Comparison of ENCODE assay signal across 8 cellular contexts in the genomic region with DNA sequence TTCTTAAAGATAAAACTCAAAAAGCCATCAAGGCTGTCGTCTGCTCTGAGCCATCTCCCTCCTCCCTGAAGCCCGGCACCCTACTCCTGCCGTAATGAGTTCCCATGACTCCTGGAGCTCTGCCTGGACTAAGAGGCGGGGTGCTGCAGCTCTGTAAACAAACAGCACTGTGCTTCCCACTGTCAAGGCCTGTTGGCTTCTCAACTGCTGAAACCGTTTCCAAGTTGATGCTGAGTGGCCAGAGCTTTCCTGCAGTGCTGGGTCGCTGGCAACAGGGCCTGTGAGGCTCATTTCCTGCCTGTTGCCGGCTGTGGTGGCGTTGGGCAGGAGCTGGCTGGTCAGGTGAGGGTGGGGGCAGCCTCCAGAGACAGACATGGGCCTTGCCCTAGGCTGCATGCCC.
DNase-seq lines count a peak whose midpoint lies in the region; ATAC-seq lines count a peak whose summit lies in the region.

No MANE protein-coding gene starts in this region.

- H3K27ac ChIP-seq in substantia nigra (ENCODE audit: low read depth, low read length, poor library complexity, severe bottlenecking) = peak overlapping the region; percentile 85

- peak; percentile 94 for DNase-seq in NCI-H1092 (lab: John Stamatoyannopoulos, UW)
- peak; percentile 35 for DNase-seq in amniotic stem cell (lab: John Stamatoyannopoulos, UW)
- DNase-seq in hypothalamus (lab: John Stamatoyannopoulos, UW) = peak in 47 of 51 donors; percentile 12 to 94 (median 74)
- peak; percentile 25 to 94 (median 82) for DNase-seq in substantia nigra (lab: John Stamatoyannopoulos, UW)
- DNase-seq in NCI-H2227 treated with DMSO at 0.1 percent for 48 hours (lab: John Stamatoyannopoulos, UW) = no peak
- DNase-seq in SW480 (ENCODE audit: low spot score) = no peak
- DNase-seq in stimulated activated naive CD8-positive, alpha-beta T cell treated with anti-CD3 and anti-CD28 coated beads, Interleukin-15, amount 100 ng/mL, for 72 hours = no peak
- DNase-seq in HuH-7.5 (ENCODE audit: low spot score) = no peak

- H3K4me1 Mint-ChIP-seq in stimulated activated naive CD8-positive, alpha-beta T cell treated with anti-CD3 and anti-CD28 coated beads, Interleukin-15, amount 100 ng/mL, for 72 hours = peaks cover 49% of the 10 kb centered on the region

- peak overlapping the region in 1 of 2 donors; percentile 83 for H3K27ac Mint-ChIP-seq in stimulated activated naive CD8-positive, alpha-beta T cell treated with anti-CD3 and anti-CD28 coated beads, Interleukin-15, amount 100 ng/mL, for 72 hours

- H3K9me3 Mint-ChIP-seq in stimulated activated naive CD8-positive, alpha-beta T cell treated with anti-CD3 and anti-CD28 coated beads, Interleukin-15, amount 100 ng/mL, for 72 hours = no peaks in the 10 kb centered on the region

- no peaks in the 10 kb centered on the region for H3K27me3 Mint-ChIP-seq in stimulated activated naive CD8-positive, alpha-beta T cell treated with anti-CD3 and anti-CD28 coated beads, Interleukin-15, amount 100 ng/mL, for 72 hours

- no peak for ATAC-seq in stimulated activated naive CD8-positive, alpha-beta T cell treated with anti-CD3 and anti-CD28 coated beads, Interleukin-15, amount 100 ng/mL, for 72 hours

- H3K4me3 Mint-ChIP-seq in stimulated activated naive CD8-positive, alpha-beta T cell treated with anti-CD3 and anti-CD28 coated beads, Interleukin-15, amount 100 ng/mL, for 72 hours = no peak overlapping the region

Comparison
In these comparisons a context has a peak if more than half of its experiments do, and no peak if none do; other contexts are left out.
1. DNase-seq: peak in NCI-H1092 (single experiment), amniotic stem cell (single experiment), hypothalamus (47 of 51) and substantia nigra (49 of 49); none in NCI-H2227 treated with DMSO at 0.1 percent for 48 hours (single experiment), SW480 (single experiment), stimulated activated naive CD8-positive, alpha-beta T cell treated with anti-CD3 and anti-CD28 coated beads, Interleukin-15, amount 100 ng/mL, for 72 hours (0 of 2) and HuH-7.5 (single experiment).